ENCODE assay signal across 1 cellular context in genomic region chr15:41943543-41944312, GRCh38.
TF ChIP-seq lines count a peak whose summit lies in the region.

No MANE protein-coding gene starts in this region.

TF ChIP-seq in GM23338, 12 proteins besides CTCF, POLR2A, EP300 and RAD21 (continued from another document):
- TF ChIP-seq, protein P1, sequence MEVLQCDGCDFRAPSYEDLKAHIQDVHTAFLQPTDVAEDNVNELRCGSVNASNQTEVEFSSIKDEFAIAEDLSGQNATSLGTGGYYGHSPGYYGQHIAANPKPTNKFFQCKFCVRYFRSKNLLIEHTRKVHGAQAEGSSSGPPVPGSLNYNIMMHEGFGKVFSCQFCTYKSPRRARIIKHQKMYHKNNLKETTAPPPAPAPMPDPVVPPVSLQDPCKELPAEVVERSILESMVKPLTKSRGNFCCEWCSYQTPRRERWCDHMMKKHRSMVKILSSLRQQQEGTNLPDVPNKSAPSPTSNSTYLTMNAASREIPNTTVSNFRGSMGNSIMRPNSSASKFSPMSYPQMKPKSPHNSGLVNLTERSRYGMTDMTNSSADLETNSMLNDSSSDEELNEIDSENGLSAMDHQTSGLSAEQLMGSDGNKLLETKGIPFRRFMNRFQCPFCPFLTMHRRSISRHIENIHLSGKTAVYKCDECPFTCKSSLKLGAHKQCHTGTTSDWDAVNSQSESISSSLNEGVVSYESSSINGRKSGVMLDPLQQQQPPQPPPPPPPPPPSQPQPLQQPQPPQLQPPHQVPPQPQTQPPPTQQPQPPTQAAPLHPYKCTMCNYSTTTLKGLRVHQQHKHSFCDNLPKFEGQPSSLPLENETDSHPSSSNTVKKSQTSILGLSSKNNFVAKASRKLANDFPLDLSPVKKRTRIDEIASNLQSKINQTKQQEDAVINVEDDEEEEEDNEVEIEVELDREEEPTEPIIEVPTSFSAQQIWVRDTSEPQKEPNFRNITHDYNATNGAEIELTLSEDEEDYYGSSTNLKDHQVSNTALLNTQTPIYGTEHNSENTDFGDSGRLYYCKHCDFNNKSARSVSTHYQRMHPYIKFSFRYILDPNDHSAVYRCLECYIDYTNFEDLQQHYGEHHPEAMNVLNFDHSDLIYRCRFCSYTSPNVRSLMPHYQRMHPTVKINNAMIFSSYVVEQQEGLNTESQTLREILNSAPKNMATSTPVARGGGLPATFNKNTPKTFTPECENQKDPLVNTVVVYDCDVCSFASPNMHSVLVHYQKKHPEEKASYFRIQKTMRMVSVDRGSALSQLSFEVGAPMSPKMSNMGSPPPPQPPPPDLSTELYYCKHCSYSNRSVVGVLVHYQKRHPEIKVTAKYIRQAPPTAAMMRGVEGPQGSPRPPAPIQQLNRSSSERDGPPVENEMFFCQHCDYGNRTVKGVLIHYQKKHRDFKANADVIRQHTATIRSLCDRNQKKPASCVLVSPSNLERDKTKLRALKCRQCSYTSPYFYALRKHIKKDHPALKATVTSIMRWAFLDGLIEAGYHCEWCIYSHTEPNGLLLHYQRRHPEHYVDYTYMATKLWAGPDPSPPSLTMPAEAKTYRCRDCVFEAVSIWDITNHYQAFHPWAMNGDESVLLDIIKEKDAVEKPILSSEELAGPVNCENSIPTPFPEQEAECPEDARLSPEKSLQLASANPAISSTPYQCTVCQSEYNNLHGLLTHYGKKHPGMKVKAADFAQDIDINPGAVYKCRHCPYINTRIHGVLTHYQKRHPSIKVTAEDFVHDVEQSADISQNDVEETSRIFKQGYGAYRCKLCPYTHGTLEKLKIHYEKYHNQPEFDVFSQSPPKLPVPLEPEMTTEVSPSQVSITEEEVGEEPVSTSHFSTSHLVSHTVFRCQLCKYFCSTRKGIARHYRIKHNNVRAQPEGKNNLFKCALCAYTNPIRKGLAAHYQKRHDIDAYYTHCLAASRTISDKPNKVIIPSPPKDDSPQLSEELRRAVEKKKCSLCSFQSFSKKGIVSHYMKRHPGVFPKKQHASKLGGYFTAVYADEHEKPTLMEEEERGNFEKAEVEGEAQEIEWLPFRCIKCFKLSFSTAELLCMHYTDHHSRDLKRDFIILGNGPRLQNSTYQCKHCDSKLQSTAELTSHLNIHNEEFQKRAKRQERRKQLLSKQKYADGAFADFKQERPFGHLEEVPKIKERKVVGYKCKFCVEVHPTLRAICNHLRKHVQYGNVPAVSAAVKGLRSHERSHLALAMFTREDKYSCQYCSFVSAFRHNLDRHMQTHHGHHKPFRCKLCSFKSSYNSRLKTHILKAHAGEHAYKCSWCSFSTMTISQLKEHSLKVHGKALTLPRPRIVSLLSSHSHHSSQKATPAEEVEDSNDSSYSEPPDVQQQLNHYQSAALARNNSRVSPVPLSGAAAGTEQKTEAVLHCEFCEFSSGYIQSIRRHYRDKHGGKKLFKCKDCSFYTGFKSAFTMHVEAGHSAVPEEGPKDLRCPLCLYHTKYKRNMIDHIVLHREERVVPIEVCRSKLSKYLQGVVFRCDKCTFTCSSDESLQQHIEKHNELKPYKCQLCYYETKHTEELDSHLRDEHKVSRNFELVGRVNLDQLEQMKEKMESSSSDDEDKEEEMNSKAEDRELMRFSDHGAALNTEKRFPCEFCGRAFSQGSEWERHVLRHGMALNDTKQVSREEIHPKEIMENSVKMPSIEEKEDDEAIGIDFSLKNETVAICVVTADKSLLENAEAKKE (CRISPR knock-in tag; IDR thresholded peaks at IDR 0.05): no peak
- TF ChIP-seq ZNF331 (CRISPR knock-in tag; IDR thresholded peaks at IDR 0.05; ENCODE audit: low read depth) (no peak), NANOG (IDR thresholded peaks at IDR 0.05; ENCODE audit: borderline replicate concordance) (no peak)
